ENCODE assay signal across 8 cellular contexts in the genomic region with DNA sequence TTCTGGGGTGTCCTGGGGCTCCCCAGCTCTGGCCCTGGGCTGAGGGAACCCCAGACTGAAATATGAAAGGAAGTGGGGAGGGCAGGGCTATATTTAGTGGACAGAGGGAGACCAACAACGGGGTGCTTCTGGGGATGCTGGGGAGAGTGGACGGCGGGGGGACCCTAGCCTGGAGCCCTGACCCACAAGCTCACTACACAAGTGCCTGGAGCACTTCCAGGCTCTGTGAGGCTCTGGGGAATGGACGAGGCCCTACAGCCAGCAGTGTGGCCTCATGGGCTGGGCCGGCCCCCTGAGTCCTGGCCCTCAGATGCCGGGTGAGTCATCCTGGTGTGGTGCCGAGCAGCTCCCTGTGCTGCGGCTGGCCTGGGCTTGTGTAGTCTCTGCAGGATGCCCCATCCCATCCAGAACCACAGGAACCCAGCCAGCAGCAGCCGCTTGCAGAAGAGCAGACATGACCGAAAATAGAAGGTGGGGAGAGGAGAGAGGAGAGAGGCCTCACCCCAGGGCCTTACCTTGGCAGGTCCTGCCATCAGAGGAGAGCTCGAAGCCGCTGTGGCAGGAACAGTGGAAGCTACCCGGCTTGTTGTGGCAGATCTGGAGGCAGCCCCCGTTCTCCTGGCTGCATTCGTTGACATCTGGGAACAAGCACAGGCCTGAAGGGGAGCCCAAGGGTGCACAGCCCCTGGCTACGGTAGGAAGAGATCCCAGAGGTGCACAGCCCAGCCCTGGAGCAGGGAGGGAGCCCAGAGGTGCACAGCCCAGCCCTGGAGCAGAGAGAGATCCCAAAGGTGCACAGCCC. TPM values are rescaled to one million over a fixed set of nuclear protein-coding genes. Genes with fewer than 3 reads are reported as not detected.
DNase-seq lines count a peak whose midpoint lies in the region; ATAC-seq and TF ChIP-seq lines count a peak whose summit lies in the region.

No MANE protein-coding gene starts in this region.

- no peak for TF ChIP-seq CTCF in kidney epithelial cell (IDR thresholded peaks at IDR 0.05; ENCODE audit: insufficient read depth, low read length, poor library complexity, severe bottlenecking)

- no peaks in the 10 kb centered on the region for H3K27me3 ChIP-seq in kidney epithelial cell (ENCODE audit: control insufficient read depth, insufficient read depth, low read length)

- no peaks in the 10 kb centered on the region for H3K36me3 ChIP-seq in kidney epithelial cell (ENCODE audit: control insufficient read depth, insufficient read depth, low read length)

- no peak overlapping the region for H3K4me3 ChIP-seq in kidney epithelial cell (ENCODE audit: low read depth, low read length)

- peak; percentile 77 for DNase-seq in G401 (ENCODE audit: low spot score)
- DNase-seq in NCI-H2196 treated with DMSO at 0.1 percent for 48 hours (lab: John Stamatoyannopoulos, UW; ENCODE audit: unreplicated experiment): peak; percentile 62
- DNase-seq in cerebellar cortex (ENCODE audit: low spot score): peak; percentile 70
- DNase-seq in kidney epithelial cell (ENCODE audit: low read depth): peak; percentile 82
- DNase-seq in stimulated activated naive CD8-positive, alpha-beta T cell treated with anti-CD3 and anti-CD28 coated beads, Interleukin-15, Interleukin-2, amounts not matched to agents 100 U/mL and 50 U/mL, for 24 hours: no peak
- no peak for DNase-seq in HuH-7 (ENCODE audit: low spot score)
- DNase-seq in NCI-H128 (lab: John Stamatoyannopoulos, UW; ENCODE audit: unreplicated experiment): no peak

- peak; percentile 10 for ATAC-seq in stimulated activated naive CD8-positive, alpha-beta T cell treated with anti-CD3 and anti-CD28 coated beads, Interleukin-15, Interleukin-2, amounts not matched to agents 100 U/mL and 50 U/mL, for 24 hours
- ATAC-seq in HG03045 (IDR thresholded peaks at IDR 0.05; ENCODE audit: unreplicated experiment): no peak

- in situ Hi-C loops in G401 (cut with HindIII; ENCODE audit: low sequenced_read_pairs): no loop called here

RNA-seq across cellular contexts. Expression of gene GAS6, which starts 26.1 kb away (rescaled TPM):
- 16.0 and 16.2 TPM in 2 replicates for total RNA-seq in G401 (2014; rRNA removed; shearing (Covaris generic))
- 99.6 and 110 TPM in 2 replicates for total RNA-seq in kidney epithelial cell

Comparison
In these comparisons a context has a peak if more than half of its experiments do, and no peak if none do; other contexts are left out.
1. DNase-seq: peak in G401 (single experiment), NCI-H2196 treated with DMSO at 0.1 percent for 48 hours (single experiment), cerebellar cortex (single experiment) and kidney epithelial cell (single experiment); none in stimulated activated naive CD8-positive, alpha-beta T cell treated with anti-CD3 and anti-CD28 coated beads, Interleukin-15, Interleukin-2, amounts not matched to agents 100 U/mL and 50 U/mL, for 24 hours (single experiment), HuH-7 (single experiment) and NCI-H128 (single experiment).